ENCODE assay signal across 25 cellular contexts in genomic region chr10:124923684-124924083, GRCh38.
"Had no signal": no experiment of that assay in that cellular context is flagged by ENCODE, and none has a peak within 500 bp of the region (broad histone marks: within the 10 kb centered on the region; RNA-seq: fewer than 3 reads in every experiment).

No MANE protein-coding gene starts in this region.

- DNase-seq: activated B cell treated with CpG ODN at 0.5 μM for 24 hours; activated CD4-positive, alpha-beta T cell treated with anti-CD3 and anti-CD28 coated beads for 36 hours; activated CD4-positive, alpha-beta T cell treated with anti-CD3 and anti-CD28 coated beads, Interleukin-2, amount 50 U/mL, for 4 hours; activated CD8-positive, alpha-beta memory T cell treated with anti-CD3 and anti-CD28 coated beads for 24 hours; activated CD8-positive, alpha-beta memory T cell treated with anti-CD3 and anti-CD28 coated beads, Interleukin-2, amount 50 U/mL, for 4 hours; activated naive CD4-positive, alpha-beta T cell; activated naive CD8-positive, alpha-beta T cell treated with anti-CD3 and anti-CD28 coated beads for 36 hours; activated T-cell treated with anti-CD3 and anti-CD28 coated beads, Interleukin-2, amount 50 U/mL, for 24 hours; amniotic stem cell; erythroblast; kidney; midbrain; natural killer cell; ovary; stimulated activated CD4-positive, alpha-beta T cell treated with anti-CD3 and anti-CD28 coated beads, Interleukin-12 subunit alpha, Interleukin-12 subunit beta, amount 100 ng/mL, for 4 hours; stimulated activated CD4-positive, alpha-beta T cell treated with anti-CD3 and anti-CD28 coated beads, Interleukin-1b, Interleukin-23, amount 100 ng/mL, for 48 hours; stimulated activated naive CD8-positive, alpha-beta T cell treated with anti-CD3 and anti-CD28 coated beads, Interleukin-15, amount 100 ng/mL, for 72 hours; T1000 had no signal

- H3K36me3 ChIP-seq: cardiac muscle cell, ovary, prostate gland had no signal

- H3K9me3 ChIP-seq: ovary, prostate gland, suprapubic skin, tibial nerve had no signal

- H3K27me3 ChIP-seq: cardiac muscle cell, ovary, suprapubic skin, tibial nerve had no signal

- ATAC-seq: activated CD4-positive, alpha-beta T cell treated with anti-CD3 and anti-CD28 coated beads for 36 hours; natural killer cell; stimulated activated effector memory CD8-positive, alpha-beta T cell treated with anti-CD3 and anti-CD28 coated beads, Interleukin-12 subunit alpha, Interleukin-12 subunit beta, amount 100 ng/mL, for 72 hours; stimulated activated naive CD8-positive, alpha-beta T cell treated with anti-CD3 and anti-CD28 coated beads, Interleukin-15, amount 100 ng/mL, for 72 hours had no signal

- H3K4me3 ChIP-seq: cardiac muscle cell, lung, ovary, prostate gland, suprapubic skin, tibial nerve had no signal

- H3K27ac ChIP-seq: cardiac muscle cell, ovary, prostate gland, suprapubic skin, tibial nerve had no signal

- FAIRE-seq: kidney, urothelium cell line had no signal
